Comparison of ENCODE assay signal across 29 cellular contexts in the genomic region with DNA sequence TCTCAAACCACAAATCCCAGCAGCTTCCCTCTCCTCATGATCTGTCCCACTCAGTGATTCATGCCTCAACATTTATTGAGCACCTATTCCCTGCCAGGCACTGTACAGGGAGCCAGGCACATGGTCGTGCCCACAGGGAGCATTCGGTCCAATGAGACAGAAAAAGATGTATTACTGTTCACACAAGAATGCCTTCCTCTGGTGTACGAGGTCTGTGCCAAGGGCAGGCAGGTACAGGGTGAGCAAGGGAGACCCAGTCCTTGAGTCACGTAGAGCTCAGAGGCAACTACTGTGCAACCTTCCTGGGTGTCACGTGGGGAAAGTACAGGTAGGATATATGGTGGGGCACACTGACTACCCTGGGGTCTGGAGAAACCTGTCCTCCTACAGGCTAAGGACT. TPM values are rescaled to one million over a fixed set of nuclear protein-coding genes. Genes with fewer than 3 reads are reported as not detected.
DNase-seq lines count a peak whose midpoint lies in the region; ATAC-seq, FAIRE-seq and TF ChIP-seq lines count a peak whose summit lies in the region.
"Had no signal": no experiment of that assay in that cellular context is flagged by ENCODE, and none has a peak within 500 bp of the region (broad histone marks: within the 10 kb centered on the region; RNA-seq: fewer than 3 reads in every experiment).

No MANE protein-coding gene starts in this region.

- H3K9me3 ChIP-seq in Loucy (ENCODE audit: insufficient read depth, low read depth, low read length) (no peaks in the 10 kb centered on the region), gastrocnemius medialis (no peaks in the 10 kb centered on the region)
- H3K9me3 ChIP-seq: HAP-1, Peyer's patch, SK-N-SH had no signal

- TF ChIP-seq POLR2A in gastrocnemius medialis (IDR thresholded peaks at IDR 0.05) = no peak

- no peaks in the 10 kb centered on the region for H3K9me2 ChIP-seq in Loucy (replicated peaks; ENCODE audit: low read depth, low read length)
- H3K9me2 ChIP-seq: SK-N-SH had no signal

- no peaks in the 10 kb centered on the region for H4K20me1 ChIP-seq in Loucy (ENCODE audit: insufficient read depth, low read length, poor library complexity, severe bottlenecking)

- no peak for TF ChIP-seq CTCF in Loucy (conservative IDR thresholded peaks at IDR 0.05; ENCODE audit: low read length)
- TF ChIP-seq CTCF in bronchial epithelial cell (IDR thresholded peaks at IDR 0.05; ENCODE audit: insufficient read depth, low read length, severe bottlenecking) = no peak
- TF ChIP-seq CTCF in gastrocnemius medialis (IDR thresholded peaks at IDR 0.05 in 4 of 5, conservative IDR thresholded peaks at IDR 0.05 in 1 of 5) = no peak
- no peak for TF ChIP-seq CTCF in activated CD8-positive, alpha-beta T cell treated with anti-CD3 and anti-CD28 coated beads for 36 hours (IDR thresholded peaks at IDR 0.05)

- peaks cover 16% of the 10 kb centered on the region for H3K4me1 ChIP-seq in Loucy (ENCODE audit: insufficient read depth, low read length, poor library complexity, severe bottlenecking)
- peaks cover 20 to 59% of the 10 kb centered on the region in 2 donors for H3K4me1 ChIP-seq in gastrocnemius medialis

- H3K27ac ChIP-seq in gastrocnemius medialis = peak overlapping the region in 3 of 4 donors; percentile 22 to 88 (median 82)
- H3K27ac ChIP-seq: Peyer's patch had no signal

- POLR2A ChIA-PET in activated CD8-positive, alpha-beta T cell treated with anti-CD3 and anti-CD28 coated beads for 36 hours (lab: Charles Lee) = no interaction called here

- DNase-seq in bronchial epithelial cell (ENCODE audit: low read depth) (peak; percentile 41), memory B cell (ENCODE audit: low spot score in 2 of 2) (no peak), gastrocnemius medialis (peak in 1 of 2 donors; percentile 55)
- DNase-seq in activated CD8-positive, alpha-beta T cell treated with anti-CD3 and anti-CD28 coated beads for 36 hours = no peak
- DNase-seq: C1 segment of cervical spinal cord; CD4-positive, alpha-beta memory T cell; DMS 273 treated with DMSO at 0.1 percent for 48 hours; DMS79; EL; GDM1; HFFc6; KBM-7; MM.1S; NCI-H1417; NCI-H1694; NCI-H2029 treated with DMSO at 0.1 percent for 48 hours; NCI-H526 treated with DMSO at 0.1 percent for 48 hours; Peyer's patch; SK-N-SH had no signal

- H3K27ac Mint-ChIP-seq in memory B cell = no peak overlapping the region
- no peak overlapping the region for H3K27ac Mint-ChIP-seq in activated CD8-positive, alpha-beta T cell treated with anti-CD3 and anti-CD28 coated beads for 36 hours
- H3K27ac Mint-ChIP-seq: CD4-positive, alpha-beta memory T cell; GM23338; HFFc6 had no signal

- H3K27me3 Mint-ChIP-seq in memory B cell = peaks cover 55% of the 10 kb centered on the region
- peaks cover 59% of the 10 kb centered on the region for H3K27me3 Mint-ChIP-seq in activated CD8-positive, alpha-beta T cell treated with anti-CD3 and anti-CD28 coated beads for 36 hours

- H3K9me3 Mint-ChIP-seq in memory B cell = no peaks in the 10 kb centered on the region
- H3K9me3 Mint-ChIP-seq in activated CD8-positive, alpha-beta T cell treated with anti-CD3 and anti-CD28 coated beads for 36 hours = no peaks in the 10 kb centered on the region
- H3K9me3 Mint-ChIP-seq: CD4-positive, alpha-beta memory T cell; HFFc6 had no signal

- CTCF ChIA-PET in activated CD8-positive, alpha-beta T cell treated with anti-CD3 and anti-CD28 coated beads for 36 hours (lab: Charles Lee) = interaction anchor here (1.7 to 1.9 kb wide), 2 partner anchors 19 to 181 kb away, joined by 4 to 7 read pairs; no protein-coding TSS in a partner anchor

- H3F3A ChIP-seq in Loucy (ENCODE audit: low read depth) = no peaks in the 10 kb centered on the region

- H3K27me3 ChIP-seq in Loucy (ENCODE audit: insufficient read depth, low read length, poor library complexity, severe bottlenecking) (no peaks in the 10 kb centered on the region), bronchial epithelial cell (ENCODE audit: control insufficient read depth, insufficient read depth, low read length) (peaks cover 50% of the 10 kb centered on the region), gastrocnemius medialis (no peaks in the 10 kb centered on the region)

- H3K9ac ChIP-seq in Loucy (ENCODE audit: low read depth, low read length, poor library complexity, severe bottlenecking) = no peak overlapping the region
- H3K9ac ChIP-seq: SK-N-SH had no signal

- peaks cover 19% of the 10 kb centered on the region for H3K4me1 Mint-ChIP-seq in memory B cell
- H3K4me1 Mint-ChIP-seq in activated CD8-positive, alpha-beta T cell treated with anti-CD3 and anti-CD28 coated beads for 36 hours (ENCODE audit: low read depth) = peaks cover 7% of the 10 kb centered on the region

- H3K36me3 ChIP-seq in Loucy (ENCODE audit: insufficient read depth, low read length) (no peaks in the 10 kb centered on the region), bronchial epithelial cell (ENCODE audit: control insufficient read depth, insufficient read depth, low read length) (no peaks in the 10 kb centered on the region), gastrocnemius medialis (no peaks in the 10 kb centered on the region)
- H3K36me3 ChIP-seq: HAP-1, Peyer's patch had no signal

- H2AFZ ChIP-seq in Loucy (ENCODE audit: low read length) = no peak overlapping the region
- H2AFZ ChIP-seq: GM23338 had no signal

- no peaks in the 10 kb centered on the region for H3K36me3 Mint-ChIP-seq in memory B cell
- no peaks in the 10 kb centered on the region for H3K36me3 Mint-ChIP-seq in activated CD8-positive, alpha-beta T cell treated with anti-CD3 and anti-CD28 coated beads for 36 hours (ENCODE audit: low read depth)
- H3K36me3 Mint-ChIP-seq: CD4-positive, alpha-beta memory T cell had no signal

- no peak overlapping the region for H3K4me3 Mint-ChIP-seq in memory B cell
- no peak overlapping the region for H3K4me3 Mint-ChIP-seq in activated CD8-positive, alpha-beta T cell treated with anti-CD3 and anti-CD28 coated beads for 36 hours
- H3K4me3 Mint-ChIP-seq: CD4-positive, alpha-beta memory T cell; GM23338; HFFc6 had no signal

- intact Hi-C loops in gastrocnemius medialis (cut with DNase I; ENCODE audit: low total_unique reads) = no loop called here
- intact Hi-C loops in activated CD8-positive, alpha-beta T cell treated with anti-CD3 and anti-CD28 coated beads for 36 hours (cut with micrococcal nuclease) = no loop called here

- no peak overlapping the region for H3K4me3 ChIP-seq in Loucy (ENCODE audit: low read length, poor library complexity, severe bottlenecking)
- no peak overlapping the region for H3K4me3 ChIP-seq in bronchial epithelial cell (ENCODE audit: low read depth, low read length)
- H3K4me3 ChIP-seq in gastrocnemius medialis = no peak overlapping the region
- H3K4me3 ChIP-seq: GM12878, HAP-1, Peyer's patch had no signal

- peak; percentile 10 for ATAC-seq in memory B cell (ENCODE audit: low read depth)
- ATAC-seq in gastrocnemius medialis = peak; percentile 26 to 51
- no peak for ATAC-seq in activated CD8-positive, alpha-beta T cell treated with anti-CD3 and anti-CD28 coated beads for 36 hours
- no peak for ATAC-seq in HG03342 (IDR thresholded peaks at IDR 0.05; ENCODE audit: unreplicated experiment)
- no peak for ATAC-seq in HG02884 (IDR thresholded peaks at IDR 0.05; ENCODE audit: unreplicated experiment)

- no peaks in the 10 kb centered on the region for H3K79me2 ChIP-seq in Loucy (ENCODE audit: insufficient read depth, low read length)

- no peak for FAIRE-seq in bronchial epithelial cell (lab: Jason Lieb, UNC)
- FAIRE-seq: A204.1, GM12878 had no signal

- H3K4me2 ChIP-seq in Loucy (ENCODE audit: low read depth, low read length, poor library complexity, severe bottlenecking) = peak overlapping the region; percentile 39
- H3K4me2 ChIP-seq: SK-N-SH had no signal

- in situ Hi-C loops in gastrocnemius medialis (cut with MboI; ENCODE audit: low sequenced_read_pairs in 4 of 4) = no loop called here

RNA-seq across cellular contexts. Expression of gene CNTFR, which starts 4.6 kb away (rescaled TPM):
- total RNA-seq in bronchial epithelial cell (not detected in 2 replicates), gastrocnemius medialis (100 to 1,000 TPM in 3 of 4 donors, 10 to 100 TPM in 1; 19.7 to 146 (median 118) TPM)
- not detected for total RNA-seq in activated CD8-positive, alpha-beta T cell treated with anti-CD3 and anti-CD28 coated beads for 36 hours
- total RNA-seq: CD4-positive, alpha-beta memory T cell; GM12878; HFFc6; LHCN-M2; NCI-H460; OCI-LY7 had no signal

RNA-seq across cellular contexts. Expression of gene RPP25L, which starts 26.9 kb away (rescaled TPM):
- total RNA-seq in bronchial epithelial cell (45.8 and 49.3 TPM in 2 replicates), gastrocnemius medialis (100 to 1,000 TPM in 2 of 4 donors, 10 to 100 TPM in 2; 53.7 to 138 (median 97.2) TPM)
- 10 to 100 TPM; 37.9 to 38.7 TPM for total RNA-seq in activated CD8-positive, alpha-beta T cell treated with anti-CD3 and anti-CD28 coated beads for 36 hours

RNA-seq across cellular contexts. Expression of gene DCTN3, which starts 35.3 kb away (rescaled TPM):
- total RNA-seq in bronchial epithelial cell = 57.1 and 73.4 TPM in 2 replicates
- 100 to 1,000 TPM in 2 of 4 donors, 10 to 100 TPM in 2; 62.8 to 174 (median 105) TPM for total RNA-seq in gastrocnemius medialis
- 10 to 100 TPM; 52.7 to 61.0 TPM for total RNA-seq in activated CD8-positive, alpha-beta T cell treated with anti-CD3 and anti-CD28 coated beads for 36 hours

RNA-seq across cellular contexts. Expression of gene ARID3C, which starts 43.9 kb away (rescaled TPM):
- total RNA-seq in bronchial epithelial cell (0.26 TPM in 1 of 2 replicates, not detected in the other), gastrocnemius medialis (not detected)
- total RNA-seq in activated CD8-positive, alpha-beta T cell treated with anti-CD3 and anti-CD28 coated beads for 36 hours = under 1 TPM; 0.29 to 0.32 TPM
- total RNA-seq: CD4-positive, alpha-beta memory T cell; GM12878; NCI-H460 had no signal

RNA-seq across cellular contexts. Expression of gene SIGMAR1, which starts 52.6 kb away (rescaled TPM):
- total RNA-seq in bronchial epithelial cell (62.5 and 74.8 TPM in 2 replicates), gastrocnemius medialis (10 to 100 TPM; 18.9 to 35.7 (median 27.4) TPM)
- total RNA-seq in activated CD8-positive, alpha-beta T cell treated with anti-CD3 and anti-CD28 coated beads for 36 hours = 10 to 100 TPM; 80.7 to 81.2 TPM

Comparison
In these comparisons a context has a peak if more than half of its experiments do, and no peak if none do; other contexts are left out.
1. ATAC-seq: peak in memory B cell (single experiment) and gastrocnemius medialis (2 of 2); none in activated CD8-positive, alpha-beta T cell treated with anti-CD3 and anti-CD28 coated beads for 36 hours (single experiment), HG03342 (single experiment) and HG02884 (single experiment).
2. RNA of gene CNTFR, which starts 4.6 kb away (total RNA-seq): 19.7 to 146 TPM in gastrocnemius medialis; not detected in bronchial epithelial cell and not detected in activated CD8-positive, alpha-beta T cell treated with anti-CD3 and anti-CD28 coated beads for 36 hours; every median in the first group is over 10 times any median in the second.